1 cellular context compared by ENCODE assay signal in genomic region chr1:211468595-211468994, GRCh38.
A peak's percentile ranks its signal among the peaks of the same experiment; 100 is the strongest.
TF ChIP-seq lines count a peak whose summit lies in the region.

No MANE protein-coding gene starts in this region.

TF ChIP-seq in HepG2, 621 proteins besides CTCF, POLR2A, EP300 and RAD21:
- peak; percentile 82 for TF ChIP-seq MNT (IDR thresholded peaks at IDR 0.05)
- no peak for TF ChIP-seq ARNT2 (CRISPR knock-in tag; IDR thresholded peaks at IDR 0.05; ENCODE audit: low read depth)
TF ChIP-seq in HepG2: peak in this region for 1.
